17 cellular contexts compared by ENCODE assay signal in genomic region chr20:43961116-43961515, GRCh38.
"Had no signal": no experiment of that assay in that cellular context is flagged by ENCODE, and none has a peak within 500 bp of the region (broad histone marks: within the 10 kb centered on the region; RNA-seq: fewer than 3 reads in every experiment).

No MANE protein-coding gene starts in this region.

- H3K27me3 ChIP-seq: adrenal gland, cardiac muscle cell, thyroid gland had no signal

- H3K27me3 Mint-ChIP-seq: activated B cell treated with CpG ODN at 0.5 μM for 24 hours had no signal

- DNase-seq: activated B cell treated with CpG ODN at 0.5 μM for 24 hours; activated CD4-positive, alpha-beta memory T cell treated with anti-CD3 and anti-CD28 coated beads for 36 hours; activated CD4-positive, alpha-beta T cell treated with anti-CD3 and anti-CD28 coated beads for 4 hours; activated CD8-positive, alpha-beta memory T cell treated with anti-CD3 and anti-CD28 coated beads, Interleukin-2, amount 10 ng/mL, durations not matched to agents 7 days and 5 days; activated naive CD4-positive, alpha-beta T cell treated with anti-CD3 and anti-CD28 coated beads, Interleukin-2, amount 10 ng/mL, durations not matched to agents 7 days and 5 days; activated T-cell treated with anti-CD3 and anti-CD28 coated beads, Interleukin-2, amount 50 U/mL, for 1 hour; adrenal gland; foreskin fibroblast; spleen; stimulated activated CD4-positive, alpha-beta T cell treated with anti-CD3 and anti-CD28 coated beads, Interleukin-4, amount 100 ng/mL, for 4 hours; stimulated activated naive B cell treated with anti-CD40 and anti-IgM and Interleukin-4, amounts not matched to agents 10 μg/mL and 1 μg/mL and 100 μg/mL, for 72 hours; thyroid gland had no signal

- H2AFZ ChIP-seq: parathyroid adenoma had no signal

- ATAC-seq: activated CD8-positive, alpha-beta memory T cell treated with anti-CD3 and anti-CD28 coated beads, Interleukin-2, amount 10 ng/mL, durations not matched to agents 7 days and 5 days; naive thymus-derived CD8-positive, alpha-beta T cell; stimulated activated naive B cell treated with anti-CD40 and anti-IgM and Interleukin-4, amounts not matched to agents 10 μg/mL and 1 μg/mL and 100 μg/mL, for 72 hours had no signal

- H3K9ac ChIP-seq: parathyroid adenoma had no signal

- H3K27ac ChIP-seq: adrenal gland, cardiac muscle cell, epithelial cell of prostate, parathyroid adenoma, spleen, thyroid gland had no signal

- H3K9me3 ChIP-seq: adrenal gland, spleen, thyroid gland had no signal

- H3K27ac Mint-ChIP-seq: activated B cell treated with CpG ODN at 0.5 μM for 24 hours; activated CD4-positive, alpha-beta memory T cell treated with anti-CD3 and anti-CD28 coated beads for 36 hours; activated CD8-positive, alpha-beta memory T cell treated with anti-CD3 and anti-CD28 coated beads, Interleukin-2, amount 10 ng/mL, durations not matched to agents 7 days and 5 days; activated naive CD4-positive, alpha-beta T cell treated with anti-CD3 and anti-CD28 coated beads, Interleukin-2, amount 10 ng/mL, durations not matched to agents 7 days and 5 days had no signal

- H3K4me3 ChIP-seq: adrenal gland, cardiac muscle cell, dorsolateral prefrontal cortex, spleen, thyroid gland had no signal

- H3K36me3 ChIP-seq: adrenal gland, cardiac muscle cell, spleen, thyroid gland had no signal

- H3K79me2 ChIP-seq: parathyroid adenoma had no signal

- H3K4me3 Mint-ChIP-seq: activated B cell treated with CpG ODN at 0.5 μM for 24 hours; activated CD4-positive, alpha-beta memory T cell treated with anti-CD3 and anti-CD28 coated beads for 36 hours; activated CD8-positive, alpha-beta memory T cell treated with anti-CD3 and anti-CD28 coated beads, Interleukin-2, amount 10 ng/mL, durations not matched to agents 7 days and 5 days; activated naive CD4-positive, alpha-beta T cell treated with anti-CD3 and anti-CD28 coated beads, Interleukin-2, amount 10 ng/mL, durations not matched to agents 7 days and 5 days; stimulated activated naive B cell treated with anti-CD40 and anti-IgM and Interleukin-4, amounts not matched to agents 10 μg/mL and 1 μg/mL and 100 μg/mL, for 72 hours had no signal
